9 cellular contexts compared by ENCODE assay signal in genomic region chr16:81076566-81077076, GRCh38.
DNase-seq lines count a peak whose midpoint lies in the region; ATAC-seq and TF ChIP-seq lines count a peak whose summit lies in the region.
"Had no signal": no experiment of that assay in that cellular context is flagged by ENCODE, and none has a peak within 500 bp of the region (broad histone marks: within the 10 kb centered on the region; RNA-seq: fewer than 3 reads in every experiment).

No MANE protein-coding gene starts in this region.

- H3K36me3 Mint-ChIP-seq in memory B cell, result no peaks in the 10 kb centered on the region

- TF ChIP-seq CTCF in C4-2B (conservative IDR thresholded peaks at IDR 0.05), result no peak

- peak; percentile 66 for DNase-seq in NCI-H748 treated with DMSO at 0.1 percent for 48 hours (lab: John Stamatoyannopoulos, UW)
- peak; percentile 92 to 96 for DNase-seq in activated CD4-positive, alpha-beta T cell treated with anti-CD3 and anti-CD28 coated beads, Interleukin-2, amount 50 U/mL, for 4 hours
- peak; percentile 93 for DNase-seq in effector CD8-positive, alpha-beta T cell (lab: John Stamatoyannopoulos, UW)
- peak; percentile 98 to 99 for DNase-seq in memory B cell (ENCODE audit: low spot score in 2 of 2)
- peak; percentile 88 for DNase-seq in stimulated activated CD8-positive, alpha-beta memory T cell treated with anti-CD3 and anti-CD28 coated beads, Interleukin-12 subunit alpha, Interleukin-12 subunit beta, amount 100 ng/mL, for 1 hour (ENCODE audit: low read depth)

- ATAC-seq in GM19463 (IDR thresholded peaks at IDR 0.05; ENCODE audit: unreplicated experiment) (peak; percentile 77), HG03571 (IDR thresholded peaks at IDR 0.05; ENCODE audit: unreplicated experiment) (peak; percentile 77), memory B cell (ENCODE audit: low read depth) (peak; percentile 78)

- no peak overlapping the region for H3K27ac Mint-ChIP-seq in memory B cell
- H3K27ac Mint-ChIP-seq: T-helper 1 cell treated with Interleukin-12 subunit alpha and Interleukin-12 subunit beta and Interleukin-4 antibody, amounts not matched to agents 30 μg/mL and 1 μg/mL, for 36 hours had no signal

- H3K27me3 Mint-ChIP-seq in memory B cell, result no peaks in the 10 kb centered on the region

- H3K27ac ChIP-seq in C4-2B, result peak overlapping the region; percentile 83

- no peaks in the 10 kb centered on the region for H3K4me1 Mint-ChIP-seq in memory B cell

- no peak overlapping the region for H3K4me3 Mint-ChIP-seq in memory B cell
- H3K4me3 Mint-ChIP-seq: T-helper 1 cell treated with Interleukin-12 subunit alpha and Interleukin-12 subunit beta and Interleukin-4 antibody, amounts not matched to agents 30 μg/mL and 1 μg/mL, for 36 hours had no signal

- H3K9me3 Mint-ChIP-seq in memory B cell, result no peaks in the 10 kb centered on the region
- H3K9me3 Mint-ChIP-seq: T-helper 1 cell treated with Interleukin-12 subunit alpha and Interleukin-12 subunit beta and Interleukin-4 antibody, amounts not matched to agents 30 μg/mL and 1 μg/mL, for 36 hours had no signal

Comparison
In these comparisons a context has a peak if more than half of its experiments do, and no peak if none do; other contexts are left out.
1. Peak in every context shown above with its lines: DNase-seq, ATAC-seq and H3K27ac ChIP-seq.